In genomic region chr2:108640731-108641130, GRCh38 we compare ENCODE assay signal across 9 cellular contexts.
DNase-seq lines count a peak whose midpoint lies in the region; ATAC-seq lines count a peak whose summit lies in the region.
"Had no signal": no experiment of that assay in that cellular context is flagged by ENCODE, and none has a peak within 500 bp of the region (broad histone marks: within the 10 kb centered on the region; RNA-seq: fewer than 3 reads in every experiment).

No MANE protein-coding gene starts in this region.

- no peak overlapping the region for H3K4me3 Mint-ChIP-seq in activated CD4-positive, alpha-beta T cell treated with anti-CD3 and anti-CD28 coated beads, Interleukin-2, amount 10 ng/mL, durations not matched to agents 7 days and 5 days

- peaks cover 28% of the 10 kb centered on the region for H3K36me3 Mint-ChIP-seq in activated CD4-positive, alpha-beta T cell treated with anti-CD3 and anti-CD28 coated beads, Interleukin-2, amount 10 ng/mL, durations not matched to agents 7 days and 5 days (ENCODE audit: low read depth)

- no peak for ATAC-seq in GM19324 (IDR thresholded peaks at IDR 0.05; ENCODE audit: low FRiP score, unreplicated experiment)
- no peak for ATAC-seq in HG03045 (IDR thresholded peaks at IDR 0.05; ENCODE audit: unreplicated experiment)

- H3K4me1 Mint-ChIP-seq in activated CD4-positive, alpha-beta T cell treated with anti-CD3 and anti-CD28 coated beads, Interleukin-2, amount 10 ng/mL, durations not matched to agents 7 days and 5 days, result peaks cover 28% of the 10 kb centered on the region

- H3K27ac Mint-ChIP-seq in activated CD4-positive, alpha-beta T cell treated with anti-CD3 and anti-CD28 coated beads, Interleukin-2, amount 10 ng/mL, durations not matched to agents 7 days and 5 days, result no peak overlapping the region

- POLR2A ChIA-PET in activated CD4-positive, alpha-beta T cell treated with anti-CD3 and anti-CD28 coated beads, Interleukin-2, amount 10 ng/mL, durations not matched to agents 7 days and 5 days (lab: Charles Lee), result no interaction called here

- H3K9me3 Mint-ChIP-seq in activated CD4-positive, alpha-beta T cell treated with anti-CD3 and anti-CD28 coated beads, Interleukin-2, amount 10 ng/mL, durations not matched to agents 7 days and 5 days, result peaks cover 4% of the 10 kb centered on the region

- no peaks in the 10 kb centered on the region for H3K27me3 Mint-ChIP-seq in activated CD4-positive, alpha-beta T cell treated with anti-CD3 and anti-CD28 coated beads, Interleukin-2, amount 10 ng/mL, durations not matched to agents 7 days and 5 days

- CTCF ChIA-PET in activated CD4-positive, alpha-beta T cell treated with anti-CD3 and anti-CD28 coated beads, Interleukin-2, amount 10 ng/mL, durations not matched to agents 7 days and 5 days (lab: Charles Lee), result no interaction called here

- DNase-seq in AG08395 (ENCODE audit: low spot score), result peak; percentile 80
- peak; percentile 58 for DNase-seq in HPDE6-E6E7 (ENCODE audit: extremely low spot score)
- peak; percentile 94 for DNase-seq in amniotic epithelial cell (ENCODE audit: low read depth)
- DNase-seq in kidney tubule cell (ENCODE audit: low spot score), result peak; percentile 79
- DNase-seq in GDM1 (lab: John Stamatoyannopoulos, UW), result no peak
- no peak for DNase-seq in activated CD4-positive, alpha-beta T cell treated with anti-CD3 and anti-CD28 coated beads, Interleukin-2, amount 10 ng/mL, durations not matched to agents 7 days and 5 days
- DNase-seq: activated CD8-positive, alpha-beta memory T cell treated with anti-CD3 and anti-CD28 coated beads for 24 hours had no signal

Comparison
In these comparisons a context has a peak if more than half of its experiments do, and no peak if none do; other contexts are left out.
1. DNase-seq: peak in AG08395 (single experiment), HPDE6-E6E7 (single experiment), amniotic epithelial cell (single experiment) and kidney tubule cell (single experiment); none in GDM1 (single experiment) and activated CD4-positive, alpha-beta T cell treated with anti-CD3 and anti-CD28 coated beads, Interleukin-2, amount 10 ng/mL, durations not matched to agents 7 days and 5 days (single experiment).